Comparison of ENCODE assay signal across 8 cellular contexts in the genomic region with DNA sequence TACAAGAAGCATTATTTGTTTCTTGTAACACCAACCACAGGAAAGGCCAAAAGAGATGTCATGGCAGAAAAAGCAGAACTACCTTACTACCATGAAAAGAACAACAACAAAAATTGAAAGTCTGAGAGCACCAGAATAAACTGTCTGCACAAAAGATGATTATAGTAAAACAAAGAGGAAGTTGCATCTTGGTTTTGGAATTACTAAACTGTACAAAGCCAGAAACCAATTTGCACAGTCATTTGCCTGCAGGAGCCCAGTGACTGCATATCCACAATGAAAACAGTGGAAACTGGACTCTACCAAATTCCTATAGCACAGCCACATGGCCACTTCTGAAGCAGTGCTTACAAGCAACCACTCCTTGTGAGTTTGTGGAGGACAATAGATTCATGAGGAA.
A peak's percentile ranks its signal among the peaks of the same experiment; 100 is the strongest.
DNase-seq lines count a peak whose midpoint lies in the region; ATAC-seq and TF ChIP-seq lines count a peak whose summit lies in the region.

No MANE protein-coding gene starts in this region.

- no peaks in the 10 kb centered on the region for H3K9me3 Mint-ChIP-seq in activated naive CD4-positive, alpha-beta T cell treated with anti-CD3 and anti-CD28 coated beads, Interleukin-2, amount 50 U/mL, for 72 hours
- no peaks in the 10 kb centered on the region for H3K9me3 Mint-ChIP-seq in endothelial cell (ENCODE audit: unreplicated experiment)

- H3K4me3 Mint-ChIP-seq in endothelial cell (ENCODE audit: unreplicated experiment), result no peak overlapping the region

- H3K27ac Mint-ChIP-seq in activated naive CD4-positive, alpha-beta T cell treated with anti-CD3 and anti-CD28 coated beads, Interleukin-2, amount 50 U/mL, for 72 hours, result peak overlapping the region; percentile 8 to 63
- no peak overlapping the region for H3K27ac Mint-ChIP-seq in endothelial cell (ENCODE audit: unreplicated experiment)

- DNase-seq in activated naive CD4-positive, alpha-beta T cell treated with anti-CD3 and anti-CD28 coated beads, Interleukin-2, amount 50 U/mL, for 72 hours (ENCODE audit: low spot score in 2 of 2), result peak in 1 of 2 donors; percentile 11
- DNase-seq in activated naive CD4-positive, alpha-beta T cell treated with anti-CD3 and anti-CD28 coated beads, Interleukin-2, amount 50 U/mL, for 16 hours, result no peak
- DNase-seq in RPMI7951 (ENCODE audit: low read depth), result peak; percentile 23
- DNase-seq in iris pigment epithelial cell (ENCODE audit: low read depth), result peak; percentile 55
- DNase-seq in stimulated activated CD4-positive, alpha-beta T cell treated with anti-CD3 and anti-CD28 coated beads, Interleukin-4, amount 100 ng/mL, for 4 hours, result no peak
- no peak for DNase-seq in COR-L47 (lab: John Stamatoyannopoulos, UW)
- DNase-seq in endothelial cell (ENCODE audit: low spot score), result no peak

- ATAC-seq in activated naive CD4-positive, alpha-beta T cell treated with anti-CD3 and anti-CD28 coated beads, Interleukin-2, amount 50 U/mL, for 72 hours, result peak; percentile 47 to 94
- peak; percentile 84 for ATAC-seq in HG02885 (IDR thresholded peaks at IDR 0.05; ENCODE audit: poor library complexity, unreplicated experiment)

- H3K27me3 Mint-ChIP-seq in endothelial cell (ENCODE audit: unreplicated experiment), result no peaks in the 10 kb centered on the region

- no peak for TF ChIP-seq CTCF in endothelial cell (IDR thresholded peaks at IDR 0.05; ENCODE audit: unreplicated experiment)

- peaks cover 21 to 36% of the 10 kb centered on the region in 2 donors for H3K36me3 Mint-ChIP-seq in activated naive CD4-positive, alpha-beta T cell treated with anti-CD3 and anti-CD28 coated beads, Interleukin-2, amount 50 U/mL, for 72 hours
- peaks cover 20% of the 10 kb centered on the region for H3K36me3 Mint-ChIP-seq in endothelial cell (ENCODE audit: low read depth, unreplicated experiment)

- no peaks in the 10 kb centered on the region for H3K4me1 Mint-ChIP-seq in endothelial cell (ENCODE audit: unreplicated experiment)

Comparison
In these comparisons a context has a peak if more than half of its experiments do, and no peak if none do; other contexts are left out.
1. DNase-seq: peak in RPMI7951 (single experiment) and iris pigment epithelial cell (single experiment); none in activated naive CD4-positive, alpha-beta T cell treated with anti-CD3 and anti-CD28 coated beads, Interleukin-2, amount 50 U/mL, for 16 hours (single experiment), stimulated activated CD4-positive, alpha-beta T cell treated with anti-CD3 and anti-CD28 coated beads, Interleukin-4, amount 100 ng/mL, for 4 hours (0 of 2), COR-L47 (single experiment) and endothelial cell (single experiment).